Comparison of ENCODE assay signal across 32 cellular contexts in genomic region chr5:98042961-98043360, GRCh38.
"Had no signal": no experiment of that assay in that cellular context is flagged by ENCODE, and none has a peak within 500 bp of the region (broad histone marks: within the 10 kb centered on the region; RNA-seq: fewer than 3 reads in every experiment).

No MANE protein-coding gene starts in this region.

- H3K36me3 ChIP-seq: brain microvascular endothelial cell, gastroesophageal sphincter, left lung, lower lobe of right lung, neutrophil, ovary, prostate gland, upper lobe of left lung, vagina had no signal

- H3K27ac ChIP-seq: brain microvascular endothelial cell, coronary artery, dorsolateral prefrontal cortex, gastroesophageal sphincter, hepatocyte, left lung, lower lobe of right lung, neutrophil, ovary, prostate gland, skin epidermis, upper lobe of left lung, vagina had no signal

- H3K4me2 ChIP-seq: hepatocyte had no signal

- H3K4me1 Mint-ChIP-seq: activated T-helper 17 cell treated with anti-CD3 and anti-CD28 coated beads, Interleukin-2, amount 50 U/mL, for 72 hours; natural killer cell had no signal

- H3K27me3 Mint-ChIP-seq: activated CD8-positive, alpha-beta T cell treated with anti-CD3 and anti-CD28 coated beads for 36 hours; activated T-helper 17 cell treated with anti-CD3 and anti-CD28 coated beads, Interleukin-2, amount 50 U/mL, for 72 hours; stimulated activated naive CD8-positive, alpha-beta T cell treated with anti-CD3 and anti-CD28 coated beads, Interleukin-15, Interleukin-2, amounts not matched to agents 100 ng/mL and 50 ng/mL, for 24 hours had no signal

- H3K36me3 Mint-ChIP-seq: natural killer cell had no signal

- FAIRE-seq: astrocyte had no signal

- H3K4me3 Mint-ChIP-seq: activated CD8-positive, alpha-beta T cell treated with anti-CD3 and anti-CD28 coated beads for 36 hours; activated T-cell treated with anti-CD3 and anti-CD28 coated beads, Interleukin-2, amount 50 U/mL, for 4 hours; activated T-helper 17 cell treated with anti-CD3 and anti-CD28 coated beads, Interleukin-2, amount 50 U/mL, for 72 hours; natural killer cell; stimulated activated naive CD8-positive, alpha-beta T cell treated with anti-CD3 and anti-CD28 coated beads, Interleukin-15, Interleukin-2, amounts not matched to agents 100 ng/mL and 50 ng/mL, for 24 hours; T-helper 1 cell treated with Interleukin-12 subunit alpha and Interleukin-12 subunit beta and Interleukin-4 antibody, amounts not matched to agents 30 μg/mL and 1 μg/mL, for 36 hours had no signal

- H3K4me3 ChIP-seq: coronary artery, dorsolateral prefrontal cortex, gastroesophageal sphincter, hepatocyte, left lung, lower lobe of right lung, ovary, prostate gland, skin epidermis, upper lobe of left lung, vagina had no signal

- H3K79me2 ChIP-seq: hepatocyte had no signal

- H2AFZ ChIP-seq: hepatocyte had no signal

- H3K27me3 ChIP-seq: brain microvascular endothelial cell, dorsolateral prefrontal cortex, gastroesophageal sphincter, hepatocyte, left lung, neutrophil, ovary, upper lobe of left lung, vagina had no signal

- H3K27ac Mint-ChIP-seq: activated CD8-positive, alpha-beta T cell treated with anti-CD3 and anti-CD28 coated beads for 36 hours; activated T-helper 17 cell treated with anti-CD3 and anti-CD28 coated beads, Interleukin-2, amount 50 U/mL, for 72 hours; natural killer cell; stimulated activated naive CD8-positive, alpha-beta T cell treated with anti-CD3 and anti-CD28 coated beads, Interleukin-15, Interleukin-2, amounts not matched to agents 100 ng/mL and 50 ng/mL, for 24 hours; T-helper 1 cell treated with Interleukin-12 subunit alpha and Interleukin-12 subunit beta and Interleukin-4 antibody, amounts not matched to agents 30 μg/mL and 1 μg/mL, for 36 hours had no signal

- H3K9me3 ChIP-seq: gastroesophageal sphincter, left lung, lower lobe of right lung, neutrophil, ovary, prostate gland, upper lobe of left lung, vagina had no signal

- H3K9me3 Mint-ChIP-seq: activated CD8-positive, alpha-beta T cell treated with anti-CD3 and anti-CD28 coated beads for 36 hours; activated T-cell treated with anti-CD3 and anti-CD28 coated beads, Interleukin-2, amount 50 U/mL, for 4 hours; activated T-helper 17 cell treated with anti-CD3 and anti-CD28 coated beads, Interleukin-2, amount 50 U/mL, for 72 hours; stimulated activated naive CD8-positive, alpha-beta T cell treated with anti-CD3 and anti-CD28 coated beads, Interleukin-15, Interleukin-2, amounts not matched to agents 100 ng/mL and 50 ng/mL, for 24 hours; T-helper 1 cell treated with Interleukin-12 subunit alpha and Interleukin-12 subunit beta and Interleukin-4 antibody, amounts not matched to agents 30 μg/mL and 1 μg/mL, for 36 hours had no signal

- DNase-seq: activated CD4-positive, alpha-beta T cell treated with anti-CD3 and anti-CD28 coated beads, Interleukin-2, amount 50 U/mL, for 1 hour; activated CD8-positive, alpha-beta T cell treated with anti-CD3 and anti-CD28 coated beads for 36 hours; activated gamma-delta T cell treated with Interleukin-2 at 50 U/mL for 16 hours; activated naive CD4-positive, alpha-beta T cell treated with anti-CD3 and anti-CD28 coated beads, Interleukin-2, amount 50 U/mL, for 16 hours; activated T-cell treated with anti-CD3 and anti-CD28 coated beads, Interleukin-2, amount 50 U/mL, for 4 hours; amniotic stem cell; brain microvascular endothelial cell; dorsolateral prefrontal cortex; effector memory CD4-positive, alpha-beta T cell; left lung; lower lobe of right lung; mesendoderm; natural killer cell; ovary; retina; stimulated activated CD4-positive, alpha-beta T cell treated with anti-CD3 and anti-CD28 coated beads, Interleukin-12 subunit alpha, Interleukin-12 subunit beta, amount 100 ng/mL, for 4 hours; stimulated activated CD4-positive, alpha-beta T cell treated with anti-CD3 and anti-CD28 coated beads, Interleukin-4, amount 100 ng/mL, for 1 hour; substantia nigra; T1000; upper lobe of left lung had no signal

- ATAC-seq: activated CD8-positive, alpha-beta T cell treated with anti-CD3 and anti-CD28 coated beads for 36 hours; activated T-cell treated with anti-CD3 and anti-CD28 coated beads, Interleukin-2, amount 50 U/mL, for 4 hours; activated T-helper 17 cell treated with anti-CD3 and anti-CD28 coated beads, Interleukin-2, amount 50 U/mL, for 72 hours; gastroesophageal sphincter; left lung; lower lobe of right lung; natural killer cell; sciatic nerve had no signal

- H3K4me1 ChIP-seq: gastroesophageal sphincter, left lung, lower lobe of right lung, prostate gland, upper lobe of left lung, vagina had no signal
